8 cellular contexts compared by ENCODE assay signal in the genomic region with DNA sequence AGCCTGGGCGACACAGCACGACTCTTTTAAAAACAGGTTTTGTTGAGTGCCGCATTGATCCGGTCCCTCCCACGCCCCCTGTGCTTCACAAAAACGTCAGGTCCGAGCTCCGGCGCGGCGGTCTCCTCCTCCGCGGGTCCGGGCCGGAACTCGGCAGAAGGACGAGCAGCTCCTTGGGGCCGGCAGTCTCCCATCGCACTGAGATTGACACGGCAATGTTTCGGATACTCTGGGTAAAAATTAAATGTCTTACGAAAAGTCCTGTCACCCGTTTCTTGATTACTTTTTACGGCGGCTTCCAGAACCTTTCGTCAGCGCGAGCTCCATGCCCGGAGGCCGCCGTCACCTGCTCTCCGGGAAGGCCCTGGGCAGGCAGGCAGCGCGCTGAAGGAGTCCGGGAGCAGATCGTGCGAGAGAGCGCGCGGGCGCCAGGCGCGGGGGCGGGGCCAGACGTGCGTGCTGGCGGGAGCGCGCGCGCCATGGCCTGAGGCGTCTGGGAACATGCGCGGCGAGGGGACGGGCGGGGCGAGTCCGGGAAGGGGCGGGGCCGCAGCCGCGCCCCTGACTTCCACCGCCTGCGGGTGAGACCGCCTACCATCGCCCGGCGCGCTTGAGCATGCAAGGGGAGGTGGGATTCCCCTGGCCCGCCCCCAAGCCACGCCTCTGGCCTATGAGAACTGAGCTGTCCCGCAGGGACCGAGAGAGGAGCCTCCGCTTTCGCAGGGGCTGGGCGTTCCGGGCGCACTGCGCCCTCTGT. TPM values are rescaled to one million over a fixed set of nuclear protein-coding genes. Genes with fewer than 3 reads are reported as not detected.
DNase-seq lines count a peak whose midpoint lies in the region; ATAC-seq, FAIRE-seq and TF ChIP-seq lines count a peak whose summit lies in the region.

No MANE protein-coding gene starts in this region.

- ATAC-seq in GM19395 (IDR thresholded peaks at IDR 0.05; ENCODE audit: unreplicated experiment) (peak; percentile 92), HG03558 (IDR thresholded peaks at IDR 0.05; ENCODE audit: extremely low read depth, unreplicated experiment) (peak; percentile 89), HepG2 (peak; percentile 96)

- H3K4me2 ChIP-seq in HepG2 (ENCODE audit: low read depth, low read length): peak overlapping the region; percentile 64

- no peaks in the 10 kb centered on the region for H3K9me3 ChIP-seq in HepG2 (ENCODE audit: low read length)

- no peaks in the 10 kb centered on the region for H4K20me1 ChIP-seq in HepG2 (ENCODE audit: insufficient read depth, low read length)

- DNase-seq in CD14-positive monocyte (ENCODE audit: low spot score) (peak; percentile 100), NCI-H748 (lab: John Stamatoyannopoulos, UW; ENCODE audit: unreplicated experiment) (peak; percentile 97), dedifferentiated amniotic fluid mesenchymal stem cell (ENCODE audit: extremely low spot score) (peak; percentile 99), HepG2 (ENCODE audit: low spot score) (peak; percentile 97)
- peak; percentile 97 to 99 for DNase-seq in activated CD4-positive, alpha-beta T cell treated with anti-CD3 and anti-CD28 coated beads, Interleukin-2, amount 50 U/mL, for 24 hours (ENCODE audit: low read depth in 1 of 2, low spot score in 1 of 2)
- DNase-seq in stimulated activated CD4-positive, alpha-beta T cell treated with anti-CD3 and anti-CD28 coated beads, Interleukin-2, amount 100 ng/mL, for 48 hours: peak; percentile 98 to 99

- no peak overlapping the region for H2AFZ ChIP-seq in HepG2 (ENCODE audit: low read length)

- H3K27me3 ChIP-seq in HepG2 (ENCODE audit: control insufficient read depth in 1 of 2, insufficient read depth in 2 of 2, low read length in 2 of 2): no peaks in the 10 kb centered on the region

- peak overlapping the region; percentile 90 to 96 (median 94) for H3K27ac Mint-ChIP-seq in CD14-positive monocyte

- H3K4me1 Mint-ChIP-seq in CD14-positive monocyte: peaks cover 3% of the 10 kb centered on the region

- no peaks in the 10 kb centered on the region for H3K79me2 ChIP-seq in HepG2 (ENCODE audit: insufficient read depth, low read length)

- peak; percentile 87 for TF ChIP-seq POLR2A in HepG2 (IDR thresholded peaks at IDR 0.05; ENCODE audit: insufficient read depth in 1 of 2, low read depth in 2 of 2, low read length in 2 of 2)

- intact Hi-C loops in CD14-positive monocyte (cut with micrococcal nuclease) (loop anchor here (2.0 to 10.0 kb wide), 4 partner anchors 54 to 271 kb away; a partner anchor contains a TSS), HepG2 (cut with micrococcal nuclease; ENCODE audit: unreplicated experiment) (loop anchor here (2.0 to 5.0 kb wide), 2 partner anchors 53 to 136 kb away; a partner anchor contains a TSS)

- no peak; the same call in 1 of the 2 replicates for TF ChIP-seq RAD21 in HepG2 (CRISPR knock-in tag; IDR thresholded peaks at IDR 0.05)

- POLR2A ChIA-PET in HepG2 (lab: Yijun Ruan, JAX): interaction anchor here (0.5 to 2.9 kb wide), 36 partner anchors 9 to 763 kb away, joined by 3 to 50 read pairs (median 5); a partner anchor contains a TSS

- H3K36me3 ChIP-seq in HepG2 (replicated peaks in 1 of 2; ENCODE audit: control insufficient read depth in 1 of 2, insufficient read depth in 2 of 2, low read length in 2 of 2): peaks cover 2 to 7% of the 10 kb centered on the region in 2 experiments; a peak in 3 of 5 replicates

- TF ChIP-seq CTCF in CD14-positive monocyte (IDR thresholded peaks at IDR 0.05) (no peak), HepG2 (CRISPR knock-in tag; IDR thresholded peaks at IDR 0.05) (no peak; the same call in 1 of the 2 replicates)

- CTCF ChIA-PET in HepG2 (lab: Yijun Ruan, JAX; ENCODE audit: low intra/inter-chr PET ratio, low total read pairs): interaction anchor here (0.6 to 2.1 kb wide), 12 partner anchors 20 to 315 kb away, joined by 3 to 59 read pairs (median 4); a partner anchor contains a TSS

- FAIRE-seq in HepG2 (lab: Jason Lieb, UNC): peak; percentile 88

- WGBS in HepG2 (ENCODE audit: low lambda C conversion rate): 0% methylated on average over 6 of the region's 80 CpGs

- in situ Hi-C loops in HepG2 (cut with HindIII; ENCODE audit: extremely low pct_ligation_motif_present, low pct_unique_long_range_greater_than_20kb): loop anchor here (5.0 kb wide), 2 partner anchors 51 to 136 kb away; a partner anchor contains a TSS

- peak overlapping the region; percentile 68 for H3K9ac ChIP-seq in HepG2 (ENCODE audit: insufficient read depth, low read depth, low read length)

- TF ChIP-seq EP300 in HepG2 (IDR thresholded peaks at IDR 0.05; ENCODE audit: low read depth in 2 of 2, low read length in 2 of 2) (no peak), HepG2 (CRISPR knock-in tag; IDR thresholded peaks at IDR 0.05; ENCODE audit: borderline replicate concordance) (no peak; the same call in 1 of the 2 replicates)

- peak overlapping the region; percentile 48 to 77 (median 74); a peak in 5 of 6 replicates for H3K4me3 ChIP-seq in HepG2 (replicated peaks in 1 of 3; ENCODE audit: insufficient read depth in 1 of 3, low read depth in 2 of 3, low read length in 3 of 3)

- peaks cover 2 to 18% of the 10 kb centered on the region in 2 donors for H3K36me3 Mint-ChIP-seq in CD14-positive monocyte

- 0 out of 2 replicates have a peak, but pooled peaks cover 6% of the 10 kb centered on the region for H3K4me1 ChIP-seq in HepG2 (ENCODE audit: insufficient read depth, low read length)

- peak overlapping the region; percentile 69 for H3K27ac ChIP-seq in HepG2 (ENCODE audit: extremely low read length, insufficient read depth, low read length)

- peaks cover 0 to 2% (median 0%) of the 10 kb centered on the region in 3 donors for H3K27me3 Mint-ChIP-seq in CD14-positive monocyte (ENCODE audit: low read depth in 3 of 3)

- BruUV-seq in HepG2 (replicated peaks; lab: Mats Ljungman, UMichigan): no TSS peak

- H3K4me3 Mint-ChIP-seq in CD14-positive monocyte: peak overlapping the region; percentile 91 to 95

- H3K9me3 Mint-ChIP-seq in CD14-positive monocyte: no peaks in the 10 kb centered on the region

TF ChIP-seq in HepG2, 621 proteins besides CTCF, POLR2A, EP300 and RAD21 (continues in another document):
- TF ChIP-seq SMAD9 (CRISPR knock-in tag; IDR thresholded peaks at IDR 0.05): no peak
- TF ChIP-seq CREM (IDR thresholded peaks at IDR 0.05): no peak; the same call in 1 of the 2 replicates
- no peak for TF ChIP-seq CREM (CRISPR knock-in tag; IDR thresholded peaks at IDR 0.05)
- peak; percentile 83 for TF ChIP-seq HOXA3 (CRISPR knock-in tag; IDR thresholded peaks at IDR 0.05)
- TF ChIP-seq PHF8 (CRISPR knock-in tag; IDR thresholded peaks at IDR 0.05): peak; percentile 92
- no peak for TF ChIP-seq GTF2F1 (IDR thresholded peaks at IDR 0.05; ENCODE audit: low read length)
- TF ChIP-seq ELF1 (CRISPR knock-in tag; IDR thresholded peaks at IDR 0.05): peak; percentile 65; the same call in 1 of the 2 replicates

RNA-seq across cellular contexts. Expression of a gene that starts 11.7 kb away (rescaled TPM):
- polyA plus RNA-seq in CD14-positive monocyte (not detected), HepG2 (2011; rRNA removed) (0.04 and 0.05 TPM in 2 replicates)
- not detected in 2 replicates for total RNA-seq in HepG2 (2016; rRNA removed; fragmentation: Illumina TruSeq; extraction: Trizol)
- not detected in 2 replicates for total RNA-seq in HepG2 (2016; cell fraction: cytosol; rRNA removed; fragmentation: Illumina TruSeq; extraction: Trizol; ENCODE audit: low read depth)
- 0.02 TPM in 1 of 2 replicates, not detected in the other for total RNA-seq in HepG2 (2016; cell fraction: insoluble cytoplasmic fraction; rRNA removed; fragmentation: Illumina TruSeq; extraction: Trizol)
- total RNA-seq in HepG2 (2016; cell fraction: membrane; rRNA removed; fragmentation: Illumina TruSeq; extraction: Trizol): not detected in 2 replicates
- total RNA-seq in HepG2 (2016; cell fraction: nucleus; rRNA removed; fragmentation: Illumina TruSeq; extraction: Trizol): not detected in 2 replicates
- polyA plus RNA-seq in HepG2 (2011; cell fraction: cytosol; rRNA removed): 0.04 and 0.05 TPM in 2 replicates
- polyA plus RNA-seq in HepG2 (2011; cell fraction: nucleus; rRNA removed): 0.03 and 0.05 TPM in 2 replicates
- polyA plus RNA-seq in HepG2 (2012): 0.05 and 0.16 TPM in 2 replicates
- polyA plus RNA-seq in HepG2 (2016; cell fraction: cytosol; fragmentation: Illumina TruSeq; extraction: Trizol; ENCODE audit: low read depth): not detected in 2 replicates
- not detected in 2 replicates for polyA plus RNA-seq in HepG2 (2016; cell fraction: insoluble cytoplasmic fraction; fragmentation: Illumina TruSeq; extraction: Trizol; ENCODE audit: low read depth)
- not detected in 2 replicates for polyA plus RNA-seq in HepG2 (2016; cell fraction: membrane; fragmentation: Illumina TruSeq; extraction: Trizol; ENCODE audit: low read depth)
- not detected in 2 replicates for polyA plus RNA-seq in HepG2 (2016; cell fraction: nucleus; fragmentation: Illumina TruSeq; extraction: Trizol; ENCODE audit: insufficient read depth, low read depth)
- 0.08 TPM in 1 of 2 replicates, not detected in the other for polyA minus RNA-seq in HepG2 (2011; rRNA and poly(A)+ RNA removed; ENCODE audit: low replicate concordance)
- polyA minus RNA-seq in HepG2 (2011; cell fraction: cytosol; rRNA and poly(A)+ RNA removed): not detected in 2 replicates
- polyA minus RNA-seq in HepG2 (2011; cell fraction: nucleus; rRNA and poly(A)+ RNA removed): not detected in 2 replicates

RNA-seq across cellular contexts. Expression of a gene that starts 19.3 kb away (rescaled TPM):
- polyA plus RNA-seq in CD14-positive monocyte: under 1 TPM; 0.16 to 0.71 TPM
- 10.4 and 12.2 TPM in 2 replicates for total RNA-seq in HepG2 (2016; rRNA removed; fragmentation: Illumina TruSeq; extraction: Trizol)
- 22.0 and 26.0 TPM in 2 replicates for total RNA-seq in HepG2 (2016; cell fraction: cytosol; rRNA removed; fragmentation: Illumina TruSeq; extraction: Trizol; ENCODE audit: low read depth)
- total RNA-seq in HepG2 (2016; cell fraction: insoluble cytoplasmic fraction; rRNA removed; fragmentation: Illumina TruSeq; extraction: Trizol): 8.6 and 13.4 TPM in 2 replicates
- 16.4 and 17.5 TPM in 2 replicates for total RNA-seq in HepG2 (2016; cell fraction: membrane; rRNA removed; fragmentation: Illumina TruSeq; extraction: Trizol)
- 6.4 and 7.5 TPM in 2 replicates for total RNA-seq in HepG2 (2016; cell fraction: nucleus; rRNA removed; fragmentation: Illumina TruSeq; extraction: Trizol)
- 13.0 and 15.6 TPM in 2 replicates for polyA plus RNA-seq in HepG2 (2011; rRNA removed)
- 4.7 and 8.9 TPM in 2 replicates for polyA plus RNA-seq in HepG2 (2011; cell fraction: cytosol; rRNA removed)
- polyA plus RNA-seq in HepG2 (2011; cell fraction: nucleus; rRNA removed): 12.3 and 16.1 TPM in 2 replicates
- polyA plus RNA-seq in HepG2 (2012): 9.9 and 12.9 TPM in 2 replicates
- polyA plus RNA-seq in HepG2 (2016; cell fraction: cytosol; fragmentation: Illumina TruSeq; extraction: Trizol; ENCODE audit: low read depth): 4.9 and 5.3 TPM in 2 replicates
- 13.4 and 17.4 TPM in 2 replicates for polyA plus RNA-seq in HepG2 (2016; cell fraction: insoluble cytoplasmic fraction; fragmentation: Illumina TruSeq; extraction: Trizol; ENCODE audit: low read depth)
- polyA plus RNA-seq in HepG2 (2016; cell fraction: membrane; fragmentation: Illumina TruSeq; extraction: Trizol; ENCODE audit: low read depth): 7.5 and 7.9 TPM in 2 replicates
- polyA plus RNA-seq in HepG2 (2016; cell fraction: nucleus; fragmentation: Illumina TruSeq; extraction: Trizol; ENCODE audit: insufficient read depth, low read depth): 20.3 and 24.4 TPM in 2 replicates
- polyA minus RNA-seq in HepG2 (2011; rRNA and poly(A)+ RNA removed; ENCODE audit: low replicate concordance): 36.2 and 88.6 TPM in 2 replicates
- polyA minus RNA-seq in HepG2 (2011; cell fraction: cytosol; rRNA and poly(A)+ RNA removed): 18.4 and 24.2 TPM in 2 replicates
- polyA minus RNA-seq in HepG2 (2011; cell fraction: nucleus; rRNA and poly(A)+ RNA removed): 6.2 and 8.5 TPM in 2 replicates

Comparison
In these comparisons a context has a peak if more than half of its experiments do, and no peak if none do; other contexts are left out.
1. Peak in every context shown above with its lines: DNase-seq, ATAC-seq, H3K4me3 ChIP-seq and H3K27ac ChIP-seq.